In the genomic region with DNA sequence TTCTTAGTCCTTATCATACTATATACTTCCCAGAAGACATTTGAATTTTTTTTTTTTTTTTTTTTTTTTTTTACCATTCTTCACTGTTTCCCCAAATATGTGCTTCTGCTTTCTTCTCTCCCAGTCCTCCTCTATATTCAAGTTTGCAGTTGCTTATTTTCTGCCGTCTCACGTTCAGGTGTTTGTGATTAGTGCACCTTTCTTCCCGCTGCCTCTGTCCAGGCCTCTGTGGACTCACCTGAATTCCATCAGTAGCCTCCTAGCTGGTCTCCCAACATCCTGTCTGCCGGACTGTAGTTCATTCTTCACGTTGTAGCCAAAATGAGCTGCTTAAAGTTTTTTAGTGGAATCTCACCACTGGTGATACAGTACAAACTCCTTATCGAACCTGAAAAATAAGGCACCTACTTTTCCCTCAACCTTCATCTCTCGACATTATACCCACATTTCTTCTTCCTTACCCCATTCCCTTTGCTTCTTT, we compare ENCODE assay signal across 8 cellular contexts. TPM values are rescaled to one million over a fixed set of nuclear protein-coding genes. Genes with fewer than 3 reads are reported as not detected.
A peak's percentile ranks its signal among the peaks of the same experiment; 100 is the strongest.
DNase-seq lines count a peak whose midpoint lies in the region; ATAC-seq, FAIRE-seq and TF ChIP-seq lines count a peak whose summit lies in the region.

No MANE protein-coding gene starts in this region.

- H3K36me3 ChIP-seq in WERI-Rb-1 (no peaks in the 10 kb centered on the region), gastrocnemius medialis (no peaks in the 10 kb centered on the region)

- intact Hi-C loops in gastrocnemius medialis (cut with DNase I; ENCODE audit: low total_unique reads) = loop anchor here (1.0 kb wide), 2 partner anchors 10 to 54 kb away; a partner anchor contains a TSS

- peaks cover 15 to 28% of the 10 kb centered on the region in 2 donors for H3K4me1 ChIP-seq in gastrocnemius medialis

- TF ChIP-seq CTCF in WERI-Rb-1 (IDR thresholded peaks at IDR 0.05; ENCODE audit: low read depth, low read length) (no peak), fibroblast of villous mesenchyme (IDR thresholded peaks at IDR 0.05; ENCODE audit: insufficient read depth, low read depth, low read length) (no peak), gastrocnemius medialis (IDR thresholded peaks at IDR 0.05 in 4 of 5, conservative IDR thresholded peaks at IDR 0.05 in 1 of 5) (no peak)

- H3K4me3 ChIP-seq in WERI-Rb-1 (ENCODE audit: low read depth, low read length) (peak overlapping the region; percentile 82), fibroblast of villous mesenchyme (ENCODE audit: low read depth, low read length) (peak overlapping the region; percentile 94), gastrocnemius medialis (peak overlapping the region; percentile 60 to 92 (median 86))

- H3K27me3 ChIP-seq in WERI-Rb-1 (ENCODE audit: insufficient read depth, low read depth, severe bottlenecking) (no peaks in the 10 kb centered on the region), gastrocnemius medialis (no peaks in the 10 kb centered on the region)

- peak; percentile 69 for FAIRE-seq in GM12892 (lab: Jason Lieb, UNC)

- no peak for DNase-seq in GM12892 (ENCODE audit: insufficient read length)
- no peak for DNase-seq in WERI-Rb-1
- no peak for DNase-seq in fibroblast of villous mesenchyme (ENCODE audit: low read depth)
- no peak for DNase-seq in gastrocnemius medialis
- DNase-seq in activated effector memory CD4-positive, alpha-beta T cell treated with Interleukin-2 at 50 U/mL for 16 hours = no peak
- DNase-seq in NCI-H748 (lab: John Stamatoyannopoulos, UW; ENCODE audit: unreplicated experiment) = no peak

- TF ChIP-seq POLR2A in GM12892 (IDR thresholded peaks at IDR 0.05; ENCODE audit: low read depth, low read length) = no peak
- no peak for TF ChIP-seq POLR2A in gastrocnemius medialis (IDR thresholded peaks at IDR 0.05)

- in situ Hi-C loops in gastrocnemius medialis (cut with MboI; ENCODE audit: low sequenced_read_pairs in 4 of 4) = loop anchor here in 3 of 4 donors (5.0 to 10.0 kb wide), 2 partner anchors 52 to 54 kb away; a partner anchor contains a TSS

- ATAC-seq in gastrocnemius medialis = no peak
- ATAC-seq in HG03520 (IDR thresholded peaks at IDR 0.05; ENCODE audit: unreplicated experiment) = no peak
- ATAC-seq in HG03135 (IDR thresholded peaks at IDR 0.05; ENCODE audit: unreplicated experiment) = no peak

- H3K9me3 ChIP-seq in WERI-Rb-1 (ENCODE audit: severe bottlenecking) (no peaks in the 10 kb centered on the region), gastrocnemius medialis (no peaks in the 10 kb centered on the region)

- H3K27ac ChIP-seq in WERI-Rb-1 (peak overlapping the region; percentile 65), gastrocnemius medialis (peak overlapping the region; percentile 70 to 87 (median 80))

RNA-seq across cellular contexts. Expression of a gene that starts 0.8 kb away (rescaled TPM):
- 13.5 TPM for polyA plus RNA-seq in GM12892 (2012; ENCODE audit: missing spikeins)
- 37.4 and 46.6 TPM in 2 replicates for total RNA-seq in fibroblast of villous mesenchyme
- total RNA-seq in gastrocnemius medialis = 10 to 100 TPM; 31.3 to 39.6 (median 34.9) TPM

RNA-seq across cellular contexts. Expression of a gene that starts 54.3 kb away (rescaled TPM):
- polyA plus RNA-seq in GM12892 (2012; ENCODE audit: missing spikeins) = 6.1 TPM
- total RNA-seq in fibroblast of villous mesenchyme = 2.6 and 3.9 TPM in 2 replicates
- 1 to 10 TPM in 3 of 4 donors, under 1 TPM in 1; 0.92 to 6.2 (median 1.9) TPM for total RNA-seq in gastrocnemius medialis

RNA-seq across cellular contexts. Expression of a gene that starts 54.6 kb away (rescaled TPM):
- 30.6 TPM for polyA plus RNA-seq in GM12892 (2012; ENCODE audit: missing spikeins)
- total RNA-seq in fibroblast of villous mesenchyme (47.7 and 72.5 TPM in 2 replicates), gastrocnemius medialis (10 to 100 TPM; 23.2 to 59.4 (median 45.2) TPM)
